ENCODE assay signal across 9 cellular contexts in genomic region chr17:50863931-50864330, GRCh38. TPM values are rescaled to one million over a fixed set of nuclear protein-coding genes. Genes with fewer than 3 reads are reported as not detected.
DNase-seq lines count a peak whose midpoint lies in the region; ATAC-seq, FAIRE-seq and TF ChIP-seq lines count a peak whose summit lies in the region.
"Had no signal": no experiment of that assay in that cellular context is flagged by ENCODE, and none has a peak within 500 bp of the region (broad histone marks: within the 10 kb centered on the region; RNA-seq: fewer than 3 reads in every experiment).

No MANE protein-coding gene starts in this region.

- H2AFZ ChIP-seq in mesenchymal stem cell (ENCODE audit: low read depth, low read length): no peak overlapping the region

- no peak overlapping the region for H2BK5ac ChIP-seq in mesenchymal stem cell (ENCODE audit: low read depth, low read length, poor library complexity, severe bottlenecking)

- H3K4me1 ChIP-seq in body of pancreas: peaks cover 39% of the 10 kb centered on the region
- H3K4me1 ChIP-seq in mesenchymal stem cell (ENCODE audit: control insufficient read depth, insufficient read depth, low read depth, low read length): peaks cover 4% of the 10 kb centered on the region
- H3K4me1 ChIP-seq in upper lobe of left lung: peaks cover 20 to 41% (median 26%) of the 10 kb centered on the region in 4 donors

- H3K18ac ChIP-seq in mesenchymal stem cell (ENCODE audit: low read depth in 1 of 2, low read length in 2 of 2): no peak overlapping the region

- peaks cover 2% of the 10 kb centered on the region for H3K79me1 ChIP-seq in mesenchymal stem cell (replicated peaks; ENCODE audit: low read length, poor library complexity, severe bottlenecking)

- no peaks in the 10 kb centered on the region for H3K9me3 Mint-ChIP-seq in activated naive CD4-positive, alpha-beta T cell treated with anti-CD3 and anti-CD28 coated beads, Interleukin-2, amount 50 U/mL, for 24 hours

- TF ChIP-seq POLR2A in body of pancreas (IDR thresholded peaks at IDR 0.05) (no peak), upper lobe of left lung (IDR thresholded peaks at IDR 0.05) (no peak), GM12892 (IDR thresholded peaks at IDR 0.05; ENCODE audit: low read depth, low read length) (no peak)

- no peak overlapping the region for H2BK120ac ChIP-seq in mesenchymal stem cell (ENCODE audit: low read depth, low read length)

- H3K4me1 Mint-ChIP-seq in activated naive CD4-positive, alpha-beta T cell treated with anti-CD3 and anti-CD28 coated beads, Interleukin-2, amount 50 U/mL, for 24 hours: peaks cover 57% of the 10 kb centered on the region

- no peak overlapping the region for H3K4me2 ChIP-seq in mesenchymal stem cell (ENCODE audit: low read length, poor library complexity, severe bottlenecking)

- no peaks in the 10 kb centered on the region for H3K27me3 ChIP-seq in body of pancreas
- no peaks in the 10 kb centered on the region for H3K27me3 ChIP-seq in mesenchymal stem cell (ENCODE audit: control insufficient read depth in 1 of 2, insufficient read depth in 1 of 2, low read length in 2 of 2)
- H3K27me3 ChIP-seq in upper lobe of left lung: no peaks in the 10 kb centered on the region

- peak overlapping the region; percentile 94 for H3K9ac ChIP-seq in mesenchymal stem cell (ENCODE audit: low read length)

- TF ChIP-seq CTCF in body of pancreas (IDR thresholded peaks at IDR 0.05): no peak
- no peak for TF ChIP-seq CTCF in upper lobe of left lung (IDR thresholded peaks at IDR 0.05)

- H3K27ac Mint-ChIP-seq in activated naive CD4-positive, alpha-beta T cell treated with anti-CD3 and anti-CD28 coated beads, Interleukin-2, amount 50 U/mL, for 24 hours: peak overlapping the region; percentile 97

- peak overlapping the region; percentile 94 for H3K4me3 Mint-ChIP-seq in activated naive CD4-positive, alpha-beta T cell treated with anti-CD3 and anti-CD28 coated beads, Interleukin-2, amount 50 U/mL, for 24 hours

- ATAC-seq in body of pancreas (no peak), upper lobe of left lung (ENCODE audit: low FRiP score in 2 of 2) (no peak), GM18868 (IDR thresholded peaks at IDR 0.05; ENCODE audit: unreplicated experiment) (no peak)

- no peak for FAIRE-seq in GM12892 (lab: Jason Lieb, UNC)

- H3K9me3 ChIP-seq in body of pancreas (no peaks in the 10 kb centered on the region), mesenchymal stem cell (ENCODE audit: control insufficient read depth, low read length) (no peaks in the 10 kb centered on the region), upper lobe of left lung (no peaks in the 10 kb centered on the region)

- H3K36me3 ChIP-seq in body of pancreas (replicated peaks in 1 of 2; ENCODE audit: insufficient read depth in 1 of 2, low read depth in 2 of 2) (peaks cover 3 to 6% of the 10 kb centered on the region in 2 donors), mesenchymal stem cell (ENCODE audit: control insufficient read depth in 1 of 2, insufficient read depth in 2 of 2, low read depth in 1 of 2, low read length in 2 of 2) (peaks cover 6 to 33% of the 10 kb centered on the region in 2 experiments), upper lobe of left lung (peaks cover 5 to 24% (median 10%) of the 10 kb centered on the region in 4 donors)

- peaks cover 6% of the 10 kb centered on the region for H3K36me3 Mint-ChIP-seq in activated naive CD4-positive, alpha-beta T cell treated with anti-CD3 and anti-CD28 coated beads, Interleukin-2, amount 50 U/mL, for 24 hours

- intact Hi-C loops in body of pancreas (cut with DNase I): no loop called here

- H2BK12ac ChIP-seq in mesenchymal stem cell (ENCODE audit: low read length in 2 of 2): no peak overlapping the region

- H2AK5ac ChIP-seq in mesenchymal stem cell (ENCODE audit: low read length, severe bottlenecking): no peak overlapping the region

- H3K14ac ChIP-seq in mesenchymal stem cell (ENCODE audit: low read length in 2 of 2): no peak overlapping the region

- no peak for TF ChIP-seq EP300 in upper lobe of left lung (IDR thresholded peaks at IDR 0.05)

- H3K23ac ChIP-seq in mesenchymal stem cell (ENCODE audit: low read length in 2 of 2): no peak overlapping the region

- H3K27ac ChIP-seq in body of pancreas (peak overlapping the region in 3 of 4 donors; percentile 99 to 100 (median 99)), mesenchymal stem cell (ENCODE audit: low read length, poor library complexity, severe bottlenecking) (no peak overlapping the region), upper lobe of left lung (peak overlapping the region in 3 of 4 donors; percentile 53 to 100 (median 100))

- H4K8ac ChIP-seq in mesenchymal stem cell (ENCODE audit: low read length): no peak overlapping the region

- H3K4me3 ChIP-seq in body of pancreas (peak overlapping the region in 1 of 2 donors; percentile 83), mesenchymal stem cell (ENCODE audit: insufficient read depth in 1 of 2, low read depth in 1 of 2, low read length in 2 of 2) (peak overlapping the region in 1 of 2 experiments; percentile 86), upper lobe of left lung (peak overlapping the region in 3 of 4 donors; percentile 87 to 94 (median 92))

- H3K27me3 Mint-ChIP-seq in activated naive CD4-positive, alpha-beta T cell treated with anti-CD3 and anti-CD28 coated beads, Interleukin-2, amount 50 U/mL, for 24 hours: no peaks in the 10 kb centered on the region

- no peak overlapping the region for H4K91ac ChIP-seq in mesenchymal stem cell (ENCODE audit: low read length)

- WGBS in body of pancreas, 2 donors: 19 to 38% methylated on average over 3 of the region's 3 CpGs
- WGBS in mesenchymal stem cell: no CpG with 5 or more reads among the region's 3 CpGs
- WGBS in upper lobe of left lung, 2 donors: 70 to 78% methylated on average over 3 of the region's 3 CpGs

- no peak overlapping the region for H3K4ac ChIP-seq in mesenchymal stem cell (ENCODE audit: low read depth in 1 of 2, low read length in 2 of 2)

- no peak for DNase-seq in activated naive CD4-positive, alpha-beta T cell (lab: John Stamatoyannopoulos, UW)
- DNase-seq in body of pancreas: no peak
- DNase-seq in mesenchymal stem cell: no peak
- no peak for DNase-seq in upper lobe of left lung
- DNase-seq in NCI-H2029 (lab: John Stamatoyannopoulos, UW): no peak
- no peak for DNase-seq in GM12892 (ENCODE audit: insufficient read length)
- DNase-seq: activated CD4-positive, CD25-positive, alpha-beta regulatory T cell treated with anti-CD3 and anti-CD28 coated beads, Interleukin-2, amount 50 U/mL, for 72 hours had no signal

- no peak overlapping the region for H2BK15ac ChIP-seq in mesenchymal stem cell (ENCODE audit: low read depth, poor library complexity, severe bottlenecking)

RNA-seq across cellular contexts. Expression of gene TOB1, which starts 2.2 kb away (rescaled TPM):
- total RNA-seq in body of pancreas: 10 to 100 TPM; 36.8 to 46.1 TPM
- 78.1 TPM for polyA plus RNA-seq in mesenchymal stem cell (2013, experiment 1 of 2)
- polyA plus RNA-seq in mesenchymal stem cell (2013, experiment 2 of 2): 81.9 TPM
- 10 to 100 TPM; 16.0 to 98.5 (median 53.5) TPM for total RNA-seq in upper lobe of left lung
- polyA plus RNA-seq in GM12892 (2012; ENCODE audit: missing spikeins): 13.2 TPM

RNA-seq across cellular contexts. Expression of gene WFIKKN2, which starts 28.5 kb away (rescaled TPM):
- under 1 TPM; 0.26 to 0.66 TPM for total RNA-seq in body of pancreas
- not detected for polyA plus RNA-seq in mesenchymal stem cell (2013, experiment 1 of 2)
- polyA plus RNA-seq in mesenchymal stem cell (2013, experiment 2 of 2): not detected
- total RNA-seq in upper lobe of left lung: under 1 TPM in 1 of 6 donors, not detected in 5; 0.23 TPM
- not detected for polyA plus RNA-seq in GM12892 (2012; ENCODE audit: missing spikeins)
